12 cellular contexts compared by ENCODE assay signal in the genomic region with DNA sequence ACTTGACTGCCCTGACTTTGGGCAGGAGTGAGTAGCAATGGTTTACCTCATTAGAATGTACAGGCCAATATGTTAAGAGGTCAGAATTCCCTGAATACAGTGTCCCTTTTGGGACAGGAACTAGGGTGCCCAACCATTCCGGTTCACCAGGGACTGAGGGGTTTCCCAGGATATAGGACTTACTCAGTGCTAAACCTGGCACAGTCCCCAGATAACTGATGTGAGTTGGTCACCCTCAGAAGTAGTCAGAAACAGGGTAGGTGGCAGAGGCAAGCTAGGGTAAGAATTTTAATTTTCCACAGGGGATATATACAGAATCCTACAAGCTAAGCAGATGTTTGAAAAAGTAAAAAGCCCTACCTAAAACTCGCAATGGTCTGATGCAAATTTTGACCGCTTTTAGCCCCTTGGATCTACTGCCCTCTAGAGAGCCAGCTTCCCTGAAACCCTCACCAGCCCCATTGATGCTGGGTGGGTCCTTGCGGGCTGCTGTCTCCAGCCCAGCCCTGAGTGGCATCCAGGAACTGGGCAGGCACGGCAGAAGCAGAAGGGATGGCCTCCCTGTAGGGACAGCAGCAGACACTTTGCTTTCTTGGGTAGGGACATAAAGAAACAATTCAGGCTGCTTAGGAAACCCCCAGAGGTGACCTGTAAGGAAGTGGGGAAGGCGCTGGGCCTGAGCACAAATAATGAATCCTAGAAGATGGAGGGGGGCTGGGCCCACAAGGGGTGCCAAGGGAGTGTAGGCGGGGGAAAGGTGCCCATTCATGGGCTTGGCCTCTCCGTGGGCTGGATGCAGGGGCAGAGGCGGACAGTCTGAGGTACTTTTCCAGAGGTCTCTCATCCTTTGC.
DNase-seq lines count a peak whose midpoint lies in the region; TF ChIP-seq lines count a peak whose summit lies in the region.
"Had no signal": no experiment of that assay in that cellular context is flagged by ENCODE, and none has a peak within 500 bp of the region (broad histone marks: within the 10 kb centered on the region; RNA-seq: fewer than 3 reads in every experiment).

No MANE protein-coding gene starts in this region.

- no peaks in the 10 kb centered on the region for H3K4me1 ChIP-seq in H9 (ENCODE audit: insufficient read depth, low read length)
- H3K4me1 ChIP-seq: psoas muscle had no signal

- no CpG with 5 or more reads among the region's 9 CpGs for WGBS in H9 (ENCODE audit: extremely low coverage, insufficient read length, low lambda C conversion rate)

- no peaks in the 10 kb centered on the region; a peak in 1 of 5 replicates for H3K9me3 Mint-ChIP-seq in H9
- H3K9me3 Mint-ChIP-seq: activated T-cell treated with anti-CD3 and anti-CD28 coated beads, Interleukin-2, amount 50 U/mL, for 72 hours had no signal

- no peak overlapping the region for H4K91ac ChIP-seq in H9 (ENCODE audit: insufficient read length, low read depth, low read length)

- no peak overlapping the region for H2BK20ac ChIP-seq in H9 (ENCODE audit: low read depth, low read length, poor library complexity, severe bottlenecking)

- no peak overlapping the region for H2BK5ac ChIP-seq in H9 (ENCODE audit: insufficient read length, low read length)

- H3K56ac ChIP-seq in H9 (ENCODE audit: insufficient read length, low read depth, low read length): no peak overlapping the region

- H3K27me3 ChIP-seq in H9 (ENCODE audit: insufficient read depth, low read length): no peaks in the 10 kb centered on the region
- no peaks in the 10 kb centered on the region for H3K27me3 ChIP-seq in kidney epithelial cell (ENCODE audit: control insufficient read depth, insufficient read depth, low read length)

- H3K4me3 Mint-ChIP-seq in H9: no peak overlapping the region
- H3K4me3 Mint-ChIP-seq: activated T-cell treated with anti-CD3 and anti-CD28 coated beads, Interleukin-2, amount 50 U/mL, for 72 hours; brain had no signal

- no peak overlapping the region for H3K4me3 ChIP-seq in kidney epithelial cell (ENCODE audit: low read depth, low read length)
- H3K4me3 ChIP-seq: psoas muscle had no signal

- H3K14ac ChIP-seq in H9 (ENCODE audit: insufficient read depth, low read length): no peak overlapping the region

- no peak overlapping the region for H3K18ac ChIP-seq in H9 (ENCODE audit: insufficient read length, low read depth, low read length)

- H3K9ac ChIP-seq in H9 (ENCODE audit: extremely low read depth, insufficient read length, low read length): no peak overlapping the region

- H3K4me2 ChIP-seq in H9 (ENCODE audit: insufficient read depth, insufficient read length, low read length): no peak overlapping the region

- H4K20me1 ChIP-seq in H9 (ENCODE audit: control insufficient read depth, insufficient read depth, insufficient read length): peaks cover 2% of the 10 kb centered on the region

- peak overlapping the region in 1 of 3 experiments; percentile 73; a peak in 1 of 7 replicates for H3K27ac Mint-ChIP-seq in H9
- H3K27ac Mint-ChIP-seq: activated T-cell treated with anti-CD3 and anti-CD28 coated beads, Interleukin-2, amount 50 U/mL, for 72 hours; brain had no signal

- no peak overlapping the region for H2AFZ ChIP-seq in H9 (ENCODE audit: low read length)

- no peak overlapping the region for H3K4ac ChIP-seq in H9 (ENCODE audit: low read depth, low read length)

- H3K23me2 ChIP-seq in H9 (ENCODE audit: insufficient read length, low read depth, low read length, poor library complexity, severe bottlenecking): no peaks in the 10 kb centered on the region

- no peak overlapping the region for H3T11ph ChIP-seq in H9 (ENCODE audit: low read length)

- no peak overlapping the region for H2BK15ac ChIP-seq in H9 (ENCODE audit: low read depth, low read length)

- no peaks in the 10 kb centered on the region for H3K36me3 Mint-ChIP-seq in H9 (ENCODE audit: insufficient read depth in 1 of 3, low read depth in 3 of 3)
- H3K36me3 Mint-ChIP-seq: brain had no signal

- H3K27ac ChIP-seq in H9 (ENCODE audit: insufficient read length, low read depth, low read length) (no peak overlapping the region), VCaP (no peak overlapping the region)
- H3K27ac ChIP-seq: psoas muscle had no signal

- peaks cover 16 to 26% of the 10 kb centered on the region in 2 experiments for H3K4me1 Mint-ChIP-seq in H9

- H4K5ac ChIP-seq in H9 (ENCODE audit: insufficient read length, low read depth, low read length): no peak overlapping the region

- no peak overlapping the region for H3K23ac ChIP-seq in H9 (ENCODE audit: insufficient read length, low read depth, low read length)

- H2BK12ac ChIP-seq in H9 (ENCODE audit: insufficient read length, low read depth, low read length): no peak overlapping the region

- peak; percentile 34; the same call in 2 of the 3 replicates for TF ChIP-seq CTCF in H9 (conservative IDR thresholded peaks at IDR 0.05)
- peak; percentile 49 for TF ChIP-seq CTCF in VCaP (conservative IDR thresholded peaks at IDR 0.05)
- TF ChIP-seq CTCF in kidney epithelial cell (IDR thresholded peaks at IDR 0.05; ENCODE audit: insufficient read depth, low read length, poor library complexity, severe bottlenecking): peak; percentile 25

- H3K36me3 ChIP-seq in kidney epithelial cell (ENCODE audit: control insufficient read depth, insufficient read depth, low read length): no peaks in the 10 kb centered on the region

- no peaks in the 10 kb centered on the region for H3K79me1 ChIP-seq in H9 (ENCODE audit: insufficient read depth, low read depth, low read length, poor library complexity, severe bottlenecking)

- H3K27me3 Mint-ChIP-seq in H9 (ENCODE audit: low read depth): peaks cover 4% of the 10 kb centered on the region; the same call in 1 of the 2 replicates
- H3K27me3 Mint-ChIP-seq: brain had no signal

- H4K8ac ChIP-seq in H9 (replicated peaks; ENCODE audit: insufficient read length, low read depth, low read length): no peak overlapping the region

- H2AK5ac ChIP-seq in H9 (ENCODE audit: insufficient read length, low read length): no peak overlapping the region

- no peaks in the 10 kb centered on the region for H3K9me3 ChIP-seq in H9 (ENCODE audit: control insufficient read depth, low read depth, low read length)
- H3K9me3 ChIP-seq: psoas muscle had no signal

- H2BK120ac ChIP-seq in H9 (ENCODE audit: low read depth, low read length, poor library complexity, severe bottlenecking): no peak overlapping the region

- H3K79me2 ChIP-seq in H9 (ENCODE audit: insufficient read depth, low read length): no peaks in the 10 kb centered on the region

- DNase-seq in Daoy (ENCODE audit: low read depth) (peak; percentile 67), H9 (no peak), kidney epithelial cell (ENCODE audit: low read depth) (no peak), NCI-H2081 (lab: John Stamatoyannopoulos, UW) (no peak), NOMO-1 treated with DMSO at 0.1 percent for 48 hours (lab: John Stamatoyannopoulos, UW; ENCODE audit: unreplicated experiment) (no peak), NCI-H2196 treated with DMSO at 0.1 percent for 48 hours (lab: John Stamatoyannopoulos, UW; ENCODE audit: unreplicated experiment) (no peak)
- DNase-seq: activated CD4-positive, CD25-positive, alpha-beta regulatory T cell; activated T-cell treated with anti-CD3 and anti-CD28 coated beads, Interleukin-2, amount 50 U/mL, for 72 hours; hippocampal formation; psoas muscle had no signal
